27 cellular contexts compared by ENCODE assay signal in the genomic region with DNA sequence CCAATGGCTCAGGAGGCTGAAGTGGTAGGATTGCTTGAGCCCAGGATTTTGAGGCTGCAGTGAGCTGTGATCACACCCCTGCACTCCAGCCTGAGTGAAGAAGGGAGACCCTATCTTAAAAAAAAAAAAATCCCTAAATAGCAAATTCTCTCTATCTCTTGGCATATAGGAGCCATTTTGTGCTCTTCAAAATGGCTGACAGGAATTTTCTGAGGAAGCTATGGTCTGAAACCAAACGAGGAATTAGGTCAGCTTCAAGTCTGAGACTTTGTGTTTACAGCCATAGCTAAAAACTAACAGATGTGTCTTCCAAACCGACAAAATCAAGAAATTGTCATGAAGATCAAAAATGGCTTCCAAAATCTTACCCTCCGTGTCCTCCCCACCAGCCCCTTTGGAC. TPM values are rescaled to one million over a fixed set of nuclear protein-coding genes. Genes with fewer than 3 reads are reported as not detected.
"Had no signal": no experiment of that assay in that cellular context is flagged by ENCODE, and none has a peak within 500 bp of the region (broad histone marks: within the 10 kb centered on the region; RNA-seq: fewer than 3 reads in every experiment).

No MANE protein-coding gene starts in this region.

- H3K9me3 Mint-ChIP-seq: activated T-helper 2 cell treated with anti-CD3 and anti-CD28 coated beads, Interferon-gamma antibody, Interleukin-2, Interleukin-4, amounts not matched to agents 10 μg/mL and 5 μg/mL and 100 μg/mL, durations not matched to agents 14 hours and 24 hours and 36 hours; central memory CD8-positive, alpha-beta T cell; effector memory CD8-positive, alpha-beta T cell; mesothelial cell of epicardium had no signal

- H3K4me3 Mint-ChIP-seq: central memory CD8-positive, alpha-beta T cell; mesothelial cell of epicardium had no signal

- H3K27me3 Mint-ChIP-seq: central memory CD8-positive, alpha-beta T cell; effector memory CD8-positive, alpha-beta T cell had no signal

- H3K27ac Mint-ChIP-seq: activated T-helper 2 cell treated with anti-CD3 and anti-CD28 coated beads, Interferon-gamma antibody, Interleukin-2, Interleukin-4, amounts not matched to agents 10 μg/mL and 5 μg/mL and 100 μg/mL, durations not matched to agents 14 hours and 24 hours and 36 hours; mesothelial cell of epicardium had no signal

- H3K4me1 Mint-ChIP-seq: mesothelial cell of epicardium had no signal

- H3K36me3 Mint-ChIP-seq: mesothelial cell of epicardium had no signal

- FAIRE-seq: astrocyte, colon, endothelial cell of umbilical vein, frontal cortex, small intestine, TTC549 had no signal

- ATAC-seq: effector memory CD8-positive, alpha-beta T cell; esophagus mucosa; left ventricle myocardium superior; sciatic nerve; SK-N-SH treated with all-trans-retinoic acid at 6 μM for 48 hours had no signal

- DNase-seq: activated CD4-positive, CD25-positive, alpha-beta regulatory T cell treated with anti-CD3 and anti-CD28 coated beads, Interleukin-2, amount 50 U/mL, for 72 hours; activated naive CD4-positive, alpha-beta T cell; effector memory CD8-positive, alpha-beta T cell; glutamatergic neuron; left ventricle myocardium superior; mammary epithelial cell; posterior cingulate gyrus; small intestine; stimulated activated CD4-positive, alpha-beta T cell treated with anti-CD3 and anti-CD28 coated beads, Interleukin-2, amount 100 ng/mL, for 24 hours; stimulated activated CD8-positive, alpha-beta memory T cell treated with anti-CD3 and anti-CD28 coated beads, Interleukin-4, amount 100 ng/mL, for 48 hours; stimulated activated naive CD4-positive, alpha-beta T cell; upper lobe of left lung; WERI-Rb-1 had no signal

RNA-seq across cellular contexts. Expression of a gene that starts 10.6 kb away (rescaled TPM):
- total RNA-seq: astrocyte, endothelial cell of umbilical vein, hepatocyte, mammary epithelial cell, renal cortical epithelial cell had no signal
- polyA plus RNA-seq: endothelial cell of umbilical vein, hepatocyte, neural cell had no signal
